Comparison of ENCODE assay signal across 13 cellular contexts in the genomic region with DNA sequence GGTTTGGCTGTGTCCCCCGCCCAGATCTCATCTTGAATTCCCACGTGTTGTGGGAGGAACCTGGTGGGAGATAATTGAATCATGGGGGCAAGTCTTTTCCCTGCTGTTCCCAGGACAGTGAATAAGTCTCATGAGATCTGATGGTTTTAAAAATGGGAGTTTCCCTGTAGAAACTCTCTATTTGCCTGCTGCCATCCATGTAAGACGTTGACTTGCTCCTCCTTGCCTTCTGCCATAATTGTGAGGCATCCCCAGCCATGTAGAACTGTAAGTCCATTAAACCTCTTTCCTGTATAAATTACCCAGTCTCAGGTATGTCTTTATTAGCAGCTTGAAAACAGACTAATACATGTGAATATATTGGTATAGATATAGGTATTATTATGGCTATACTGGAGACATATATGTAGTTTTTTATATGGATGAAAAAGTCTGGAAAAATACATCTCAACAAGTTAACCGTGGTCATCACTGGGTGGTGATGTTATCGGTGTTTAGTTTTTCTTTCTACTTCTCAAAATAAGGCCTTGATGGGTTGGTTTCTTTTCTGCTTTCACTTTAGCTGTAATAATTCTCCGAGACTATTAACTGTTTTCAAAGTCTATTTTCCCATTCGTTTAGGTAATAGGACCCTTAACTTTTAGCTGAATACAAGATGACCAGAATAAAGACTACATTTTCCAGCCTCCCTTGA.
"Had no signal": no experiment of that assay in that cellular context is flagged by ENCODE, and none has a peak within 500 bp of the region (broad histone marks: within the 10 kb centered on the region; RNA-seq: fewer than 3 reads in every experiment).

No MANE protein-coding gene starts in this region.

- H2AFZ ChIP-seq: parathyroid adenoma had no signal

- H3K9ac ChIP-seq: parathyroid adenoma had no signal

- H3K4me2 ChIP-seq: smooth muscle cell had no signal

- H3K27ac ChIP-seq: parathyroid adenoma had no signal

- H3K36me3 ChIP-seq: tibial nerve had no signal

- H3K4me1 Mint-ChIP-seq: activated naive CD4-positive, alpha-beta T cell treated with anti-CD3 and anti-CD28 coated beads, Interleukin-2, amount 50 U/mL, for 24 hours; stimulated activated memory B cell treated with anti-CD40 and anti-IgM and Interleukin-4, amounts not matched to agents 10 μg/mL and 1 μg/mL and 100 μg/mL, for 72 hours had no signal

- H3K27me3 ChIP-seq: tibial nerve had no signal

- DNase-seq: activated CD4-positive, alpha-beta T cell treated with anti-CD3 and anti-CD28 coated beads, Interleukin-2, amount 50 U/mL, for 1 hour; activated CD4-positive, CD25-positive, alpha-beta regulatory T cell; amygdala; dermis blood vessel endothelial cell; glutamatergic neuron; left ventricle myocardium superior; T-helper 2 cell had no signal

- H3K79me2 ChIP-seq: parathyroid adenoma had no signal

- H3K27ac Mint-ChIP-seq: activated naive CD4-positive, alpha-beta T cell treated with anti-CD3 and anti-CD28 coated beads, Interleukin-2, amount 50 U/mL, for 24 hours; stimulated activated memory B cell treated with anti-CD40 and anti-IgM and Interleukin-4, amounts not matched to agents 10 μg/mL and 1 μg/mL and 100 μg/mL, for 72 hours had no signal

- H3K4me3 ChIP-seq: smooth muscle cell, tibial nerve had no signal

- H3K4me3 Mint-ChIP-seq: activated naive CD4-positive, alpha-beta T cell treated with anti-CD3 and anti-CD28 coated beads, Interleukin-2, amount 50 U/mL, for 24 hours; brain; stimulated activated memory B cell treated with anti-CD40 and anti-IgM and Interleukin-4, amounts not matched to agents 10 μg/mL and 1 μg/mL and 100 μg/mL, for 72 hours had no signal

- ATAC-seq: stimulated activated memory B cell treated with anti-CD40 and anti-IgM and Interleukin-4, amounts not matched to agents 10 μg/mL and 1 μg/mL and 100 μg/mL, for 72 hours had no signal
